ENCODE assay signal across 15 cellular contexts in genomic region chrX:19760841-19761512, GRCh38.
DNase-seq lines count a peak whose midpoint lies in the region; ATAC-seq and FAIRE-seq lines count a peak whose summit lies in the region.
"Had no signal": no experiment of that assay in that cellular context is flagged by ENCODE, and none has a peak within 500 bp of the region (broad histone marks: within the 10 kb centered on the region; RNA-seq: fewer than 3 reads in every experiment).

No MANE protein-coding gene starts in this region.

- H3K9me3 Mint-ChIP-seq in activated naive CD4-positive, alpha-beta T cell treated with anti-CD3 and anti-CD28 coated beads, Interleukin-2, amount 50 U/mL, for 24 hours, result no peaks in the 10 kb centered on the region

- no peaks in the 10 kb centered on the region for H3K27me3 Mint-ChIP-seq in activated naive CD4-positive, alpha-beta T cell treated with anti-CD3 and anti-CD28 coated beads, Interleukin-2, amount 50 U/mL, for 24 hours

- H3K4me1 Mint-ChIP-seq in activated naive CD4-positive, alpha-beta T cell treated with anti-CD3 and anti-CD28 coated beads, Interleukin-2, amount 50 U/mL, for 24 hours, result peaks cover 78% of the 10 kb centered on the region

- no peak for ATAC-seq in GM19455 (IDR thresholded peaks at IDR 0.05; ENCODE audit: unreplicated experiment)
- ATAC-seq: HepG2 had no signal

- peak overlapping the region; percentile 82 for H3K27ac Mint-ChIP-seq in activated naive CD4-positive, alpha-beta T cell treated with anti-CD3 and anti-CD28 coated beads, Interleukin-2, amount 50 U/mL, for 24 hours

- no peak for DNase-seq in activated naive CD4-positive, alpha-beta T cell treated with anti-CD3 and anti-CD28 coated beads, Interleukin-2, amount 50 U/mL, for 16 hours
- DNase-seq in RCC 7860 (ENCODE audit: low spot score) (peak; percentile 67), glomerular visceral epithelial cell (ENCODE audit: extremely low spot score) (peak; percentile 69), cerebellar cortex (ENCODE audit: low spot score) (no peak), NCI-H774 (lab: John Stamatoyannopoulos, UW) (no peak), foreskin melanocyte (no peak)
- DNase-seq: cerebellar nuclear complex; DMS53; stimulated activated CD4-positive, alpha-beta T cell treated with anti-CD3 and anti-CD28 coated beads, Interleukin-4, amount 100 ng/mL, for 24 hours; upper lobe of left lung had no signal

- peaks cover 4% of the 10 kb centered on the region for H3K36me3 Mint-ChIP-seq in activated naive CD4-positive, alpha-beta T cell treated with anti-CD3 and anti-CD28 coated beads, Interleukin-2, amount 50 U/mL, for 24 hours

- FAIRE-seq in RCC 7860 (lab: Jason Lieb, UNC), result peak; percentile 63
- FAIRE-seq: endothelial cell of umbilical vein, HepG2, TTC549 had no signal

- H3K4me3 Mint-ChIP-seq in activated naive CD4-positive, alpha-beta T cell treated with anti-CD3 and anti-CD28 coated beads, Interleukin-2, amount 50 U/mL, for 24 hours, result no peak overlapping the region

Comparison
In these comparisons a context has a peak if more than half of its experiments do, and no peak if none do; other contexts are left out.
1. DNase-seq: peak in RCC 7860 (single experiment) and glomerular visceral epithelial cell (single experiment); none in activated naive CD4-positive, alpha-beta T cell treated with anti-CD3 and anti-CD28 coated beads, Interleukin-2, amount 50 U/mL, for 16 hours (single experiment), cerebellar cortex (single experiment), NCI-H774 (single experiment) and foreskin melanocyte (single experiment).